Comparison of ENCODE assay signal across 8 cellular contexts in genomic region chr10:22437620-22438588, GRCh38.
DNase-seq lines count a peak whose midpoint lies in the region; ATAC-seq and TF ChIP-seq lines count a peak whose summit lies in the region.

No MANE protein-coding gene starts in this region.

- H3K4me1 ChIP-seq in DOHH2 (ENCODE audit: control insufficient read depth, low read length): peaks cover 24% of the 10 kb centered on the region
- peaks cover 0 to 29% (median 20%) of the 10 kb centered on the region in 9 donors for H3K4me1 ChIP-seq in heart right ventricle

- TF ChIP-seq CTCF in DOHH2 (IDR thresholded peaks at IDR 0.05; ENCODE audit: low read depth, low read length, poor library complexity, severe bottlenecking) (no peak), heart right ventricle (IDR thresholded peaks at IDR 0.05) (no peak)

- H3K36me3 ChIP-seq in DOHH2 (ENCODE audit: control insufficient read depth, low read length): no peaks in the 10 kb centered on the region
- no peaks in the 10 kb centered on the region for H3K36me3 ChIP-seq in heart right ventricle

- peaks cover 30% of the 10 kb centered on the region for H3K27me3 ChIP-seq in DOHH2 (ENCODE audit: control insufficient read depth, low read length)
- peaks cover 0 to 15% (median 0%) of the 10 kb centered on the region in 7 donors for H3K27me3 ChIP-seq in heart right ventricle

- H3K4me2 ChIP-seq in DOHH2 (ENCODE audit: low read length): peak overlapping the region; percentile 91

- peak; percentile 24 for DNase-seq in activated gamma-delta T cell treated with anti-CD3 and anti-CD28 coated beads, Interleukin-2, amount 50 U/mL, for 16 hours (ENCODE audit: low read depth)
- DNase-seq in heart right ventricle (peak in 1 of 2 donors; percentile 19), renal cortical epithelial cell (ENCODE audit: low read depth) (peak; percentile 29), HK-2 (ENCODE audit: unreplicated experiment) (no peak), mucosa of gallbladder (ENCODE audit: low spot score) (no peak)

- peak; percentile 13 for ATAC-seq in GM19467 (IDR thresholded peaks at IDR 0.05; ENCODE audit: unreplicated experiment)
- ATAC-seq in HG03521 (IDR thresholded peaks at IDR 0.05; ENCODE audit: unreplicated experiment): peak; percentile 24
- ATAC-seq in heart right ventricle: peak; percentile 24 to 60 (median 56)

- H3K4me3 ChIP-seq in DOHH2 (ENCODE audit: low read length): peak overlapping the region; percentile 91
- peak overlapping the region; percentile 65 to 88 (median 78) for H3K4me3 ChIP-seq in heart right ventricle

- H4K20me1 ChIP-seq in DOHH2 (ENCODE audit: control insufficient read depth, insufficient read depth, low read depth, low read length): no peaks in the 10 kb centered on the region

- H3K9me3 ChIP-seq in DOHH2 (ENCODE audit: control insufficient read depth, insufficient read depth, low read length): no peaks in the 10 kb centered on the region
- no peaks in the 10 kb centered on the region for H3K9me3 ChIP-seq in heart right ventricle

- H3K27ac ChIP-seq in DOHH2 (ENCODE audit: low read depth, low read length) (no peak overlapping the region), heart right ventricle (peak overlapping the region; percentile 91 to 98 (median 95))

- H3K9me2 ChIP-seq in DOHH2 (replicated peaks; ENCODE audit: control insufficient read depth, low read length): no peaks in the 10 kb centered on the region

- H3K79me2 ChIP-seq in DOHH2 (ENCODE audit: control insufficient read depth, low read length): no peaks in the 10 kb centered on the region

- intact Hi-C loops in heart right ventricle (cut with DNase I): loop anchor here in 7 of 10 donors (2.0 to 10.0 kb wide), 8 partner anchors 93 to 547 kb away; partner anchors contain the start of genes DNAJC1 (in 7 of the 7), SPAG6 (in 3 of the 7) and COMMD3 (in 1 of the 7)

- WGBS in heart right ventricle, 2 donors: 4 to 6% methylated on average over 27 of the region's 27 CpGs

- H3F3A ChIP-seq in DOHH2 (ENCODE audit: control insufficient read depth, insufficient read depth): peaks cover 5% of the 10 kb centered on the region; the same call in 1 of the 2 replicates

Comparison
In these comparisons a context has a peak if more than half of its experiments do, and no peak if none do; other contexts are left out.
1. DNase-seq: peak in activated gamma-delta T cell treated with anti-CD3 and anti-CD28 coated beads, Interleukin-2, amount 50 U/mL, for 16 hours (single experiment) and renal cortical epithelial cell (single experiment); none in HK-2 (single experiment) and mucosa of gallbladder (single experiment).
2. Peak in every context shown above with its lines, with median percentiles within 50 percentile points of each other: ATAC-seq.